2 cellular contexts compared by ENCODE assay signal in genomic region chr3:189041482-189042090, GRCh38.
TF ChIP-seq lines count a peak whose summit lies in the region.

No MANE protein-coding gene starts in this region.

TF ChIP-seq in GM12878, 131 proteins besides CTCF, POLR2A, EP300 and RAD21 (continued from another document):
- TF ChIP-seq CEBPZ (IDR thresholded peaks at IDR 0.05; ENCODE audit: low read depth, low read length) (no peak), POLR2AphosphoS2 (IDR thresholded peaks at IDR 0.05; ENCODE audit: low read depth, low read length) (no peak), YY1 (IDR thresholded peaks at IDR 0.05; ENCODE audit: low read depth, low read length) (peak; percentile 70), SMARCA5 (IDR thresholded peaks at IDR 0.05) (no peak)
- TF ChIP-seq, protein P1, sequence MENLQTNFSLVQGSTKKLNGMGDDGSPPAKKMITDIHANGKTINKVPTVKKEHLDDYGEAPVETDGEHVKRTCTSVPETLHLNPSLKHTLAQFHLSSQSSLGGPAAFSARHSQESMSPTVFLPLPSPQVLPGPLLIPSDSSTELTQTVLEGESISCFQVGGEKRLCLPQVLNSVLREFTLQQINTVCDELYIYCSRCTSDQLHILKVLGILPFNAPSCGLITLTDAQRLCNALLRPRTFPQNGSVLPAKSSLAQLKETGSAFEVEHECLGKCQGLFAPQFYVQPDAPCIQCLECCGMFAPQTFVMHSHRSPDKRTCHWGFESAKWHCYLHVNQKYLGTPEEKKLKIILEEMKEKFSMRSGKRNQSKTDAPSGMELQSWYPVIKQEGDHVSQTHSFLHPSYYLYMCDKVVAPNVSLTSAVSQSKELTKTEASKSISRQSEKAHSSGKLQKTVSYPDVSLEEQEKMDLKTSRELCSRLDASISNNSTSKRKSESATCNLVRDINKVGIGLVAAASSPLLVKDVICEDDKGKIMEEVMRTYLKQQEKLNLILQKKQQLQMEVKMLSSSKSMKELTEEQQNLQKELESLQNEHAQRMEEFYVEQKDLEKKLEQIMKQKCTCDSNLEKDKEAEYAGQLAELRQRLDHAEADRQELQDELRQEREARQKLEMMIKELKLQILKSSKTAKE (IDR thresholded peaks at IDR 0.05; ENCODE audit: low read depth, poor library complexity, severe bottlenecking) = no peak

TF ChIP-seq in liver, 16 proteins besides CTCF, POLR2A, EP300 and RAD21 (continued from another document):
- TF ChIP-seq REST (IDR thresholded peaks at IDR 0.05) (no peak), NR2F2 (IDR thresholded peaks at IDR 0.05) (no peak)
- TF ChIP-seq, protein P2, sequence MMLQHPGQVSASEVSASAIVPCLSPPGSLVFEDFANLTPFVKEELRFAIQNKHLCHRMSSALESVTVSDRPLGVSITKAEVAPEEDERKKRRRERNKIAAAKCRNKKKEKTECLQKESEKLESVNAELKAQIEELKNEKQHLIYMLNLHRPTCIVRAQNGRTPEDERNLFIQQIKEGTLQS (IDR thresholded peaks at IDR 0.05) = no peak
